In the genomic region with DNA sequence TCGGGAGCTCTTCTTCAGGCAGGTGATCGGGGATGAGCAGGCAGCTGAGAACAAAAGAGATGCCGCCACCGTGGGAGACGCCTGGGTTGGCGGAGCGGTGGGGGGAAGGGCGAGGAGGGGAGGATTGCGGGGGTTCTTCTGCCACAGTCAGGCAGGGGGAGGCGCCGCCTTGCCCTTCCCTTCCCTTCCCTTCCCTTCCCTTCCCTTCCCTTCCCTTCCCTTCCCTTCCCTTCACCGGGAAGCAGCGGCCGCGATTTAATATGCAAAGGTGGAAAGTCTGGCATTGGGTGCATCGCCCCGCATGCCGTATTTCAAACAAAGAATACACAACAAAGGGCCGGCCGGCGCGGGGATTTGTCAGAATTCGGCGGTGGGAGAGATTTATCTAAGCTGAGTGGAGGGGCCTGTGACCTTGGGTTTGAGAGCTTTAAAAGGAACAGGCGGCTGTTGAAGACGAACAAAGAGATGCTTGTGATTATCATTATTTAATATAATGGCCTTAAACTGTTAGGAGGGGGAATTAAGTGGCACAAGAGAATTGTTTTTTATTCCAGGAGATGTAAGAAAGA, we compare ENCODE assay signal across 13 cellular contexts.
A peak's percentile ranks its signal among the peaks of the same experiment; 100 is the strongest.
DNase-seq lines count a peak whose midpoint lies in the region; TF ChIP-seq lines count a peak whose summit lies in the region.
"Had no signal": no experiment of that assay in that cellular context is flagged by ENCODE, and none has a peak within 500 bp of the region (broad histone marks: within the 10 kb centered on the region; RNA-seq: fewer than 3 reads in every experiment).

No MANE protein-coding gene starts in this region.

- no peak for TF ChIP-seq EP300 in neural cell (conservative IDR thresholded peaks at IDR 0.05; ENCODE audit: poor library complexity, severe bottlenecking)

- H3K4me1 ChIP-seq in testis = peaks cover 4% of the 10 kb centered on the region

- H3K36me3 ChIP-seq in neural cell (ENCODE audit: insufficient read depth, low read length) (no peaks in the 10 kb centered on the region), testis (ENCODE audit: low read depth, missing control alignments) (no peaks in the 10 kb centered on the region)
- H3K36me3 ChIP-seq: gastroesophageal sphincter had no signal

- H3K4me3 ChIP-seq in neural cell (ENCODE audit: low read length) (peak overlapping the region; percentile 43), testis (no peak overlapping the region)

- no peaks in the 10 kb centered on the region for H3F3A ChIP-seq in neural cell (ENCODE audit: insufficient read depth, low read length, poor library complexity, severe bottlenecking)

- H3K79me2 ChIP-seq in neural cell (replicated peaks; ENCODE audit: insufficient read depth, low read length) = no peaks in the 10 kb centered on the region

- H3K27ac ChIP-seq in neural cell (ENCODE audit: low read length) = peak overlapping the region; percentile 96
- no peak overlapping the region for H3K27ac ChIP-seq in testis
- H3K27ac ChIP-seq: KMS-11 had no signal

- H3K4me2 ChIP-seq in neural cell (ENCODE audit: low read length) = peak overlapping the region; percentile 44
- H3K4me2 ChIP-seq: KMS-11 had no signal

- peak; percentile 54 to 69 for DNase-seq in NCI-H187 (lab: John Stamatoyannopoulos, UW)
- no peak for DNase-seq in NCI-H187 treated with DMSO at 0.1 percent for 48 hours (lab: John Stamatoyannopoulos, UW)
- peak; percentile 22 for DNase-seq in NCI-H1436 treated with DMSO at 0.1 percent for 48 hours (lab: John Stamatoyannopoulos, UW)
- DNase-seq in ecto neural progenitor cell (ENCODE audit: low spot score) = peak; percentile 78
- no peak for DNase-seq in NCI-H1048 (lab: John Stamatoyannopoulos, UW)
- DNase-seq in testis = no peak
- no peak for DNase-seq in HT-29 (ENCODE audit: low spot score)
- DNase-seq: activated CD4-positive, alpha-beta T cell treated with anti-CD3 and anti-CD28 coated beads for 1 hour; activated naive CD4-positive, alpha-beta T cell; Right ventricle myocardium superior had no signal

- 21 to 36% methylated on average over 26 of the region's 26 CpGs for WGBS in testis, 2 donors

- peak overlapping the region; percentile 72 for H2AFZ ChIP-seq in neural cell (ENCODE audit: low read depth, low read length)

- peak overlapping the region; percentile 79 for H3K9ac ChIP-seq in neural cell (ENCODE audit: low read length)
- H3K9ac ChIP-seq: KMS-11 had no signal

- no peaks in the 10 kb centered on the region for H3K9me2 ChIP-seq in neural cell (ENCODE audit: insufficient read depth, low read length)

- no peak for TF ChIP-seq RAD21 in neural cell (conservative IDR thresholded peaks at IDR 0.05)

- intact Hi-C loops in testis (cut with DNase I; ENCODE audit: low total_unique reads) = no loop called here

- H3K27me3 ChIP-seq in neural cell (ENCODE audit: insufficient read depth, low read depth, low read length) (no peaks in the 10 kb centered on the region), testis (no peaks in the 10 kb centered on the region)

- no peak for TF ChIP-seq POLR2A in testis (IDR thresholded peaks at IDR 0.05)

- H3K9me3 ChIP-seq in neural cell (ENCODE audit: low read length) (no peaks in the 10 kb centered on the region), testis (no peaks in the 10 kb centered on the region)
- H3K9me3 ChIP-seq: gastroesophageal sphincter had no signal

- no peaks in the 10 kb centered on the region for H4K20me1 ChIP-seq in neural cell (ENCODE audit: insufficient read depth)

- TF ChIP-seq CTCF in neural cell (IDR thresholded peaks at IDR 0.05; ENCODE audit: poor library complexity, severe bottlenecking) (no peak), testis (IDR thresholded peaks at IDR 0.05) (no peak)

TF ChIP-seq in neural cell, 6 proteins besides CTCF, POLR2A, EP300 and RAD21:
- TF ChIP-seq MXI1 (conservative IDR thresholded peaks at IDR 0.05; ENCODE audit: poor library complexity, severe bottlenecking) = no peak
- no peak for TF ChIP-seq EZH2 (IDR thresholded peaks at IDR 0.05; ENCODE audit: borderline replicate concordance, insufficient read depth, low read length, poor library complexity, severe bottlenecking)
- peak; percentile 38 for TF ChIP-seq TAF1 (IDR thresholded peaks at IDR 0.05; ENCODE audit: low read depth)
- TF ChIP-seq SMC3 (conservative IDR thresholded peaks at IDR 0.05; ENCODE audit: poor library complexity) = peak; percentile 49
- TF ChIP-seq, protein P1, sequence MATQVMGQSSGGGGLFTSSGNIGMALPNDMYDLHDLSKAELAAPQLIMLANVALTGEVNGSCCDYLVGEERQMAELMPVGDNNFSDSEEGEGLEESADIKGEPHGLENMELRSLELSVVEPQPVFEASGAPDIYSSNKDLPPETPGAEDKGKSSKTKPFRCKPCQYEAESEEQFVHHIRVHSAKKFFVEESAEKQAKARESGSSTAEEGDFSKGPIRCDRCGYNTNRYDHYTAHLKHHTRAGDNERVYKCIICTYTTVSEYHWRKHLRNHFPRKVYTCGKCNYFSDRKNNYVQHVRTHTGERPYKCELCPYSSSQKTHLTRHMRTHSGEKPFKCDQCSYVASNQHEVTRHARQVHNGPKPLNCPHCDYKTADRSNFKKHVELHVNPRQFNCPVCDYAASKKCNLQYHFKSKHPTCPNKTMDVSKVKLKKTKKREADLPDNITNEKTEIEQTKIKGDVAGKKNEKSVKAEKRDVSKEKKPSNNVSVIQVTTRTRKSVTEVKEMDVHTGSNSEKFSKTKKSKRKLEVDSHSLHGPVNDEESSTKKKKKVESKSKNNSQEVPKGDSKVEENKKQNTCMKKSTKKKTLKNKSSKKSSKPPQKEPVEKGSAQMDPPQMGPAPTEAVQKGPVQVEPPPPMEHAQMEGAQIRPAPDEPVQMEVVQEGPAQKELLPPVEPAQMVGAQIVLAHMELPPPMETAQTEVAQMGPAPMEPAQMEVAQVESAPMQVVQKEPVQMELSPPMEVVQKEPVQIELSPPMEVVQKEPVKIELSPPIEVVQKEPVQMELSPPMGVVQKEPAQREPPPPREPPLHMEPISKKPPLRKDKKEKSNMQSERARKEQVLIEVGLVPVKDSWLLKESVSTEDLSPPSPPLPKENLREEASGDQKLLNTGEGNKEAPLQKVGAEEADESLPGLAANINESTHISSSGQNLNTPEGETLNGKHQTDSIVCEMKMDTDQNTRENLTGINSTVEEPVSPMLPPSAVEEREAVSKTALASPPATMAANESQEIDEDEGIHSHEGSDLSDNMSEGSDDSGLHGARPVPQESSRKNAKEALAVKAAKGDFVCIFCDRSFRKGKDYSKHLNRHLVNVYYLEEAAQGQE (IDR thresholded peaks at IDR 0.05; ENCODE audit: borderline replicate concordance) = peak; percentile 98
- peak; percentile 6 for TF ChIP-seq POLR2AphosphoS5 (IDR thresholded peaks at IDR 0.05)

Comparison
In these comparisons a context has a peak if more than half of its experiments do, and no peak if none do; other contexts are left out.
1. DNase-seq: peak in NCI-H187 (2 of 2), NCI-H1436 treated with DMSO at 0.1 percent for 48 hours (single experiment) and ecto neural progenitor cell (single experiment); none in NCI-H187 treated with DMSO at 0.1 percent for 48 hours (single experiment), NCI-H1048 (single experiment), testis (single experiment) and HT-29 (single experiment).